Comparison of ENCODE assay signal across 9 cellular contexts in genomic region chr5:59661939-59662615, GRCh38.
DNase-seq lines count a peak whose midpoint lies in the region; ATAC-seq, FAIRE-seq and TF ChIP-seq lines count a peak whose summit lies in the region.
"Had no signal": no experiment of that assay in that cellular context is flagged by ENCODE, and none has a peak within 500 bp of the region (broad histone marks: within the 10 kb centered on the region; RNA-seq: fewer than 3 reads in every experiment).

No MANE protein-coding gene starts in this region.

- DNase-seq in HepG2 (ENCODE audit: low spot score): peak; percentile 57
- no peak for DNase-seq in RKO (ENCODE audit: low spot score)
- no peak for DNase-seq in ascending aorta (ENCODE audit: low spot score in 2 of 2)
- no peak for DNase-seq in HUDEP-2 (lab: John Stamatoyannopoulos, UW; ENCODE audit: unreplicated experiment in 76 of 76)
- no peak for DNase-seq in NCI-H2196 (lab: John Stamatoyannopoulos, UW; ENCODE audit: unreplicated experiment)

- H3K36me3 ChIP-seq in BLaER1 (no peaks in the 10 kb centered on the region), HepG2 (replicated peaks in 1 of 2; ENCODE audit: control insufficient read depth in 1 of 2, insufficient read depth in 2 of 2, low read length in 2 of 2) (no peaks in the 10 kb centered on the region), ascending aorta (no peaks in the 10 kb centered on the region)

- H3K9ac ChIP-seq in BLaER1 (no peak overlapping the region), HepG2 (ENCODE audit: insufficient read depth, low read depth, low read length) (no peak overlapping the region)

- no peak for TF ChIP-seq POLR2A in HepG2 (IDR thresholded peaks at IDR 0.05; ENCODE audit: insufficient read depth in 1 of 2, low read depth in 2 of 2, low read length in 2 of 2)

- H3K4me1 ChIP-seq in BLaER1: peaks cover 8% of the 10 kb centered on the region
- H3K4me1 ChIP-seq in HepG2 (ENCODE audit: insufficient read depth, low read length): peaks cover 28% of the 10 kb centered on the region
- peaks cover 0 to 9% of the 10 kb centered on the region in 2 donors for H3K4me1 ChIP-seq in ascending aorta

- H3K4me2 ChIP-seq in BLaER1 (peak overlapping the region; percentile 43), HepG2 (ENCODE audit: low read depth, low read length) (peak overlapping the region; percentile 45)

- H3K4me3 ChIP-seq in BLaER1 (no peak overlapping the region), HepG2 (replicated peaks in 1 of 3; ENCODE audit: insufficient read depth in 1 of 3, low read depth in 2 of 3, low read length in 3 of 3) (no peak overlapping the region; a peak in 1 of 6 replicates), ascending aorta (peak overlapping the region in 1 of 2 donors; percentile 30)

- H3K27ac ChIP-seq in BLaER1 (no peak overlapping the region), HepG2 (ENCODE audit: extremely low read length, insufficient read depth, low read length) (peak overlapping the region; percentile 54), ascending aorta (peak overlapping the region in 1 of 2 donors; percentile 52)

- CTCF ChIA-PET in HepG2 (lab: Yijun Ruan, JAX; ENCODE audit: low intra/inter-chr PET ratio, low total read pairs): no interaction called here

- TF ChIP-seq EP300 in HepG2 (IDR thresholded peaks at IDR 0.05; ENCODE audit: low read depth in 2 of 2, low read length in 2 of 2) (peak in 1 of 2 experiments; percentile 22; a peak in 1 of 4 replicates), HepG2 (CRISPR knock-in tag; IDR thresholded peaks at IDR 0.05; ENCODE audit: borderline replicate concordance) (no peak)

- no peak overlapping the region for H2AFZ ChIP-seq in HepG2 (ENCODE audit: low read length)

- FAIRE-seq in HepG2 (lab: Jason Lieb, UNC): no peak

- H3K9me3 ChIP-seq in BLaER1 (no peaks in the 10 kb centered on the region), HepG2 (ENCODE audit: low read length) (no peaks in the 10 kb centered on the region), ascending aorta (no peaks in the 10 kb centered on the region)

- H3K27me3 ChIP-seq in BLaER1: no peaks in the 10 kb centered on the region
- H3K27me3 ChIP-seq in HepG2 (ENCODE audit: control insufficient read depth in 1 of 2, insufficient read depth in 2 of 2, low read length in 2 of 2): no peaks in the 10 kb centered on the region
- H3K27me3 ChIP-seq in ascending aorta: no peaks in the 10 kb centered on the region

- TF ChIP-seq RAD21 in HepG2 (CRISPR knock-in tag; IDR thresholded peaks at IDR 0.05): no peak

- ATAC-seq in GM21737 (IDR thresholded peaks at IDR 0.05; ENCODE audit: unreplicated experiment): peak; percentile 40
- ATAC-seq in HepG2: peak; percentile 93
- ATAC-seq: Panc1 had no signal

- H4K20me1 ChIP-seq in BLaER1: no peaks in the 10 kb centered on the region
- H4K20me1 ChIP-seq in HepG2 (ENCODE audit: insufficient read depth, low read length): no peaks in the 10 kb centered on the region

- H3K79me2 ChIP-seq in HepG2 (ENCODE audit: insufficient read depth, low read length): no peaks in the 10 kb centered on the region

- POLR2A ChIA-PET in HepG2 (lab: Yijun Ruan, JAX): no interaction called here

- BruUV-seq in HepG2 (replicated peaks; lab: Mats Ljungman, UMichigan): no TSS peak

- in situ Hi-C loops in HepG2 (cut with HindIII; ENCODE audit: extremely low pct_ligation_motif_present, low pct_unique_long_range_greater_than_20kb): loop anchor here (25.0 kb wide), 2 partner anchors 150 to 275 kb away; no protein-coding TSS in a partner anchor

- 6% methylated on average over 4 of the region's 4 CpGs for WGBS in HepG2 (ENCODE audit: low lambda C conversion rate)

- intact Hi-C loops in HepG2 (cut with micrococcal nuclease; ENCODE audit: unreplicated experiment): no loop called here
- intact Hi-C loops in ascending aorta (cut with DNase I): no loop called here

- TF ChIP-seq CTCF in HepG2 (CRISPR knock-in tag; IDR thresholded peaks at IDR 0.05) (no peak), ascending aorta (IDR thresholded peaks at IDR 0.05) (no peak)

TF ChIP-seq in PFSK-1, 5 proteins besides CTCF, POLR2A, EP300 and RAD21:
- TF ChIP-seq POLR2AphosphoS5 (IDR thresholded peaks at IDR 0.05; ENCODE audit: low read depth, low read length): no peak
- peak; percentile 11; the same call in 1 of the 2 replicates for TF ChIP-seq TAF1 (IDR thresholded peaks at IDR 0.05; ENCODE audit: borderline replicate concordance, insufficient read depth, low read length)

TF ChIP-seq in HepG2, 621 proteins besides CTCF, POLR2A, EP300 and RAD21 (continues in another document):
- TF ChIP-seq ETV5 (CRISPR knock-in tag; IDR thresholded peaks at IDR 0.05; ENCODE audit: borderline replicate concordance) (peak; percentile 48; the same call in 1 of the 2 replicates), ARID5B (CRISPR knock-in tag; IDR thresholded peaks at IDR 0.05) (peak; percentile 41), RARA (CRISPR knock-in tag; IDR thresholded peaks at IDR 0.05) (peak; percentile 24; the same call in 1 of the 2 replicates), ELF3 (CRISPR knock-in tag; IDR thresholded peaks at IDR 0.05) (peak; percentile 28; the same call in 1 of the 2 replicates), ZNF614 (CRISPR knock-in tag; IDR thresholded peaks at IDR 0.05; ENCODE audit: borderline replicate concordance) (peak; percentile 72; the same call in 1 of the 2 replicates), SOX6 (IDR thresholded peaks at IDR 0.05) (no peak), SOX6 (CRISPR knock-in tag; IDR thresholded peaks at IDR 0.05) (peak; percentile 42; the same call in 1 of the 2 replicates), TEAD3 (CRISPR knock-in tag; optimal IDR thresholded peaks at IDR 0.05; ENCODE audit: borderline replicate concordance) (peak; percentile 62), RCOR2 (CRISPR knock-in tag; IDR thresholded peaks at IDR 0.05) (no peak), PAXIP1 (CRISPR knock-in tag; conservative IDR thresholded peaks at IDR 0.05) (peak; percentile 52), RBFOX2 (IDR thresholded peaks at IDR 0.05; ENCODE audit: low read depth, low read length) (no peak)
- TF ChIP-seq, protein P1, sequence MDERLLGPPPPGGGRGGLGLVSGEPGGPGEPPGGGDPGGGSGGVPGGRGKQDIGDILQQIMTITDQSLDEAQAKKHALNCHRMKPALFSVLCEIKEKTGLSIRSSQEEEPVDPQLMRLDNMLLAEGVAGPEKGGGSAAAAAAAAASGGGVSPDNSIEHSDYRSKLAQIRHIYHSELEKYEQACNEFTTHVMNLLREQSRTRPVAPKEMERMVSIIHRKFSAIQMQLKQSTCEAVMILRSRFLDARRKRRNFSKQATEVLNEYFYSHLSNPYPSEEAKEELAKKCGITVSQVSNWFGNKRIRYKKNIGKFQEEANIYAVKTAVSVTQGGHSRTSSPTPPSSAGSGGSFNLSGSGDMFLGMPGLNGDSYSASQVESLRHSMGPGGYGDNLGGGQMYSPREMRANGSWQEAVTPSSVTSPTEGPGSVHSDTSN (CRISPR knock-in tag; IDR thresholded peaks at IDR 0.05): peak; percentile 40; the same call in 1 of the 2 replicates
